In genomic region chr10:88114368-88114767, GRCh38 we compare ENCODE assay signal across 9 cellular contexts.
DNase-seq lines count a peak whose midpoint lies in the region; ATAC-seq and TF ChIP-seq lines count a peak whose summit lies in the region.
"Had no signal": no experiment of that assay in that cellular context is flagged by ENCODE, and none has a peak within 500 bp of the region (broad histone marks: within the 10 kb centered on the region; RNA-seq: fewer than 3 reads in every experiment).

No MANE protein-coding gene starts in this region.

- 38 to 52% methylated on average over 7 of the region's 7 CpGs for WGBS in lung, 2 donors

- no peak overlapping the region for H3K4me3 ChIP-seq in lung
- H3K4me3 ChIP-seq in effector memory CD4-positive, alpha-beta T cell (ENCODE audit: insufficient read depth, low read depth, low read length, poor library complexity, severe bottlenecking), result no peak overlapping the region
- H3K4me3 ChIP-seq: SJSA1 had no signal

- DNase-seq in COLO668 (lab: John Stamatoyannopoulos, UW; ENCODE audit: unreplicated experiment) (peak; percentile 23), NCI-H2227 (lab: John Stamatoyannopoulos, UW; ENCODE audit: unreplicated experiment) (peak; percentile 31), cerebellar cortex (ENCODE audit: low spot score) (peak; percentile 45), lung (ENCODE audit: low spot score) (peak; percentile 45)
- DNase-seq in effector memory CD4-positive, alpha-beta T cell, result no peak

- no peaks in the 10 kb centered on the region for H3K27me3 ChIP-seq in lung (ENCODE audit: control insufficient read depth, insufficient read depth)
- H3K27me3 ChIP-seq in effector memory CD4-positive, alpha-beta T cell (replicated peaks; ENCODE audit: control insufficient read depth, insufficient read depth, low read length, poor library complexity, severe bottlenecking), result no peaks in the 10 kb centered on the region
- H3K27me3 ChIP-seq: SJSA1 had no signal

- peak; percentile 33 for ATAC-seq in GM19467 (IDR thresholded peaks at IDR 0.05; ENCODE audit: unreplicated experiment)
- ATAC-seq in lung (ENCODE audit: insufficient read depth, low FRiP score), result peak; percentile 65
- no peak for ATAC-seq in HG03378 (IDR thresholded peaks at IDR 0.05; ENCODE audit: unreplicated experiment)
- ATAC-seq in GM21367 (IDR thresholded peaks at IDR 0.05; ENCODE audit: unreplicated experiment), result no peak

- no peak overlapping the region for H3K27ac ChIP-seq in lung (ENCODE audit: low read depth in 1 of 2, low read length in 1 of 2)
- no peak overlapping the region for H3K27ac ChIP-seq in effector memory CD4-positive, alpha-beta T cell (ENCODE audit: insufficient read depth, low read length, poor library complexity, severe bottlenecking)
- H3K27ac ChIP-seq: SJSA1 had no signal

- H3K36me3 ChIP-seq in lung (ENCODE audit: control insufficient read depth in 2 of 2, insufficient read depth in 2 of 2, low read length in 2 of 2), result no peaks in the 10 kb centered on the region
- H3K36me3 ChIP-seq in effector memory CD4-positive, alpha-beta T cell (ENCODE audit: control insufficient read depth, insufficient read depth, low read length), result no peaks in the 10 kb centered on the region
- H3K36me3 ChIP-seq: SJSA1 had no signal

- H3K9me3 ChIP-seq in lung (ENCODE audit: control insufficient read depth in 2 of 2, insufficient read depth in 1 of 2, low read length in 1 of 2), result no peaks in the 10 kb centered on the region
- no peaks in the 10 kb centered on the region for H3K9me3 ChIP-seq in effector memory CD4-positive, alpha-beta T cell (ENCODE audit: control insufficient read depth, low read length)
- H3K9me3 ChIP-seq: SJSA1 had no signal

- no peaks in the 10 kb centered on the region for H3K4me1 ChIP-seq in lung (ENCODE audit: control insufficient read depth in 2 of 2, insufficient read depth in 2 of 2, low read length in 2 of 2)
- H3K4me1 ChIP-seq in effector memory CD4-positive, alpha-beta T cell (ENCODE audit: control insufficient read depth, insufficient read depth, low read length, poor library complexity, severe bottlenecking), result no peaks in the 10 kb centered on the region

- peak; percentile 35 for TF ChIP-seq CTCF in lung (IDR thresholded peaks at IDR 0.05; ENCODE audit: control extremely low read depth, extremely low read depth)

Comparison
In these comparisons a context has a peak if more than half of its experiments do, and no peak if none do; other contexts are left out.
1. DNase-seq: peak in COLO668 (single experiment), NCI-H2227 (single experiment), cerebellar cortex (single experiment) and lung (single experiment); none in effector memory CD4-positive, alpha-beta T cell (0 of 3).
2. ATAC-seq: peak in GM19467 (single experiment) and lung (single experiment); none in HG03378 (single experiment) and GM21367 (single experiment).